ENCODE assay signal across 17 cellular contexts in the genomic region with DNA sequence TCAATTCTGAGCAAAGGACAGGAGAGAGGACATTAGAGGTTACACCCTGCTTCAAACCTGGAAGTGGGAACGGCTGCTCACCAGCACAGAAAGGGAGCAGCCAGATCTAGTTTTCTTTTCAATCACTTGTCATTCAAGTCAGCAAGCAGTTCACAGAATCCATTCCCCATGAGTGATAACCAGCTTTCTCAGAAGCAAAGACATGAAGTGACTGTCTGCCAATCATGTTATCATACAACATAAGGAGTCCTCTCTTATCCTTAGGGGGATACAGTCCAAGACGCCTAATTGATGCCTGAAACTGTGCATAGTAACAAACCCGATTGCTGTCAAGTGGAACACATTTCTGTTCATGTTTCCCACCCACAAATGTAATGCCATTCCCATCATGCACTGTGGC. TPM values are rescaled to one million over a fixed set of nuclear protein-coding genes. Genes with fewer than 3 reads are reported as not detected.
DNase-seq lines count a peak whose midpoint lies in the region; ATAC-seq, FAIRE-seq and TF ChIP-seq lines count a peak whose summit lies in the region.
"Had no signal": no experiment of that assay in that cellular context is flagged by ENCODE, and none has a peak within 500 bp of the region (broad histone marks: within the 10 kb centered on the region; RNA-seq: fewer than 3 reads in every experiment).

No MANE protein-coding gene starts in this region.

- H2AFZ ChIP-seq in SK-N-SH (ENCODE audit: low read depth), result no peak overlapping the region

- H4K20me1 ChIP-seq in SK-N-SH (ENCODE audit: insufficient read depth), result no peaks in the 10 kb centered on the region

- no peaks in the 10 kb centered on the region for H3K9me2 ChIP-seq in SK-N-SH

- no peak for DNase-seq in CD4-positive, alpha-beta T cell
- DNase-seq in GM18507 (ENCODE audit: extremely low spot score, insufficient read length, low read depth), result no peak
- peak in 1 of 2 donors; percentile 24 for DNase-seq in activated naive CD4-positive, alpha-beta T cell treated with anti-CD3 and anti-CD28 coated beads, Interleukin-2, amount 50 U/mL, for 72 hours (ENCODE audit: low spot score in 2 of 2)
- DNase-seq in WTC11 (ENCODE audit: low spot score), result no peak
- DNase-seq in SK-N-SH, result no peak
- DNase-seq in effector CD4-positive, alpha-beta T cell, result no peak
- no peak for DNase-seq in NAMALWA (ENCODE audit: low spot score)
- DNase-seq: anterior cingulate cortex, dermis blood vessel endothelial cell, KG1, left ventricle myocardium superior, NCI-H1694 treated with DMSO at 0.1 percent for 48 hours, NCI-H526, right cardiac atrium had no signal

- intact Hi-C loops in CD4-positive, alpha-beta T cell (cut with DNase I, micrococcal nuclease), result no loop called here

- peaks cover 99% of the 10 kb centered on the region for H3K36me3 Mint-ChIP-seq in CD4-positive, alpha-beta T cell (ENCODE audit: low read depth)
- H3K36me3 Mint-ChIP-seq in activated naive CD4-positive, alpha-beta T cell treated with anti-CD3 and anti-CD28 coated beads, Interleukin-2, amount 50 U/mL, for 72 hours, result peaks cover 17 to 26% of the 10 kb centered on the region in 2 donors
- no peaks in the 10 kb centered on the region for H3K36me3 Mint-ChIP-seq in WTC11

- H3K79me2 ChIP-seq in SK-N-SH (ENCODE audit: insufficient read depth), result no peaks in the 10 kb centered on the region

- no peaks in the 10 kb centered on the region for H3K27me3 Mint-ChIP-seq in CD4-positive, alpha-beta T cell
- no peaks in the 10 kb centered on the region for H3K27me3 Mint-ChIP-seq in WTC11 (ENCODE audit: low read depth)
- H3K27me3 Mint-ChIP-seq: stimulated activated memory B cell treated with anti-CD40 and anti-IgM and Interleukin-4, amounts not matched to agents 10 μg/mL and 1 μg/mL and 100 μg/mL, for 72 hours had no signal

- POLR2A ChIA-PET in CD4-positive, alpha-beta T cell (lab: Charles Lee), result no interaction called here
- POLR2A ChIA-PET in WTC11 (lab: Charles Lee), result no interaction called here
- POLR2A ChIA-PET in SK-N-SH (lab: Yijun Ruan, JAX), result no interaction called here

- no peak overlapping the region for H3K4me2 ChIP-seq in SK-N-SH

- H3K4me3 ChIP-seq in SK-N-SH (ENCODE audit: low read depth in 2 of 2, low read length in 1 of 2), result no peak overlapping the region

- TF ChIP-seq CTCF in CD4-positive, alpha-beta T cell (IDR thresholded peaks at IDR 0.05), result no peak
- TF ChIP-seq CTCF in WTC11 (IDR thresholded peaks at IDR 0.05) (no peak), SK-N-SH (IDR thresholded peaks at IDR 0.05) (no peak)

- no peaks in the 10 kb centered on the region for H3K27me3 ChIP-seq in CD4-positive, alpha-beta T cell (ENCODE audit: control insufficient read depth, insufficient read depth, low read length)
- no peaks in the 10 kb centered on the region for H3K27me3 ChIP-seq in SK-N-SH (ENCODE audit: insufficient read depth)

- no peak for ATAC-seq in CD4-positive, alpha-beta T cell (ENCODE audit: poor library complexity)
- ATAC-seq in HG03025 (IDR thresholded peaks at IDR 0.05; ENCODE audit: low FRiP score, unreplicated experiment), result peak; percentile 50
- ATAC-seq in activated naive CD4-positive, alpha-beta T cell treated with anti-CD3 and anti-CD28 coated beads, Interleukin-2, amount 50 U/mL, for 72 hours, result peak; percentile 56 to 89
- no peak for ATAC-seq in WTC11
- ATAC-seq: left ventricle myocardium superior; right cardiac atrium; stimulated activated memory B cell treated with anti-CD40 and anti-IgM and Interleukin-4, amounts not matched to agents 10 μg/mL and 1 μg/mL and 100 μg/mL, for 72 hours had no signal

- H3K4me1 Mint-ChIP-seq in CD4-positive, alpha-beta T cell (ENCODE audit: low read depth), result peaks cover 11% of the 10 kb centered on the region
- H3K4me1 Mint-ChIP-seq in WTC11, result no peaks in the 10 kb centered on the region
- H3K4me1 Mint-ChIP-seq: stimulated activated memory B cell treated with anti-CD40 and anti-IgM and Interleukin-4, amounts not matched to agents 10 μg/mL and 1 μg/mL and 100 μg/mL, for 72 hours had no signal

- H3K27ac ChIP-seq in CD4-positive, alpha-beta T cell (ENCODE audit: low read depth, low read length), result no peak overlapping the region
- no peak overlapping the region for H3K27ac ChIP-seq in SK-N-SH (ENCODE audit: low read depth in 2 of 2, low read length in 1 of 2)

- TF ChIP-seq EP300 in SK-N-SH (IDR thresholded peaks at IDR 0.05; ENCODE audit: borderline replicate concordance in 1 of 2, low read depth in 1 of 2, low read length in 1 of 2), result no peak

- TF ChIP-seq RAD21 in SK-N-SH (IDR thresholded peaks at IDR 0.05; ENCODE audit: low read length), result no peak

- WGBS in SK-N-SH (ENCODE audit: low lambda C conversion rate), result 88% methylated on average over 3 of the region's 3 CpGs

- H3K4me1 ChIP-seq in SK-N-SH (ENCODE audit: control insufficient read depth in 1 of 2, insufficient read depth in 2 of 2, low read depth in 1 of 2, low read length in 1 of 2), result peaks cover 0 to 5% of the 10 kb centered on the region in 2 experiments; a peak in 1 of 4 replicates

- CTCF ChIA-PET in CD4-positive, alpha-beta T cell (lab: Charles Lee), result interaction anchor here (1.4 kb wide), 1 partner anchor 182 kb away, joined by 6 read pairs; no protein-coding TSS in a partner anchor
- CTCF ChIA-PET in WTC11 (lab: Charles Lee), result no interaction called here
- CTCF ChIA-PET in SK-N-SH (lab: Yijun Ruan, JAX), result no interaction called here

- no peaks in the 10 kb centered on the region for H3K9me3 Mint-ChIP-seq in CD4-positive, alpha-beta T cell
- H3K9me3 Mint-ChIP-seq in activated naive CD4-positive, alpha-beta T cell treated with anti-CD3 and anti-CD28 coated beads, Interleukin-2, amount 50 U/mL, for 72 hours, result no peaks in the 10 kb centered on the region
- H3K9me3 Mint-ChIP-seq in WTC11, result no peaks in the 10 kb centered on the region
- H3K9me3 Mint-ChIP-seq: stimulated activated memory B cell treated with anti-CD40 and anti-IgM and Interleukin-4, amounts not matched to agents 10 μg/mL and 1 μg/mL and 100 μg/mL, for 72 hours had no signal

- H3K9ac ChIP-seq in SK-N-SH, result no peak overlapping the region

- peak; percentile 58 for FAIRE-seq in GM18507 (lab: Jason Lieb, UNC)

- no peaks in the 10 kb centered on the region for H3K36me3 ChIP-seq in SK-N-SH (replicated peaks in 1 of 2; ENCODE audit: control insufficient read depth in 1 of 2, insufficient read depth in 2 of 2, low read length in 1 of 2)

- no peaks in the 10 kb centered on the region for H3F3A ChIP-seq in SK-N-SH (replicated peaks; ENCODE audit: insufficient read depth)

- H3K9me3 ChIP-seq in CD4-positive, alpha-beta T cell (ENCODE audit: control insufficient read depth, low read length), result no peaks in the 10 kb centered on the region
- H3K9me3 ChIP-seq in SK-N-SH, result no peaks in the 10 kb centered on the region

- no peak overlapping the region for H3K4me3 Mint-ChIP-seq in CD4-positive, alpha-beta T cell
- H3K4me3 Mint-ChIP-seq in WTC11, result no peak overlapping the region
- H3K4me3 Mint-ChIP-seq: stimulated activated memory B cell treated with anti-CD40 and anti-IgM and Interleukin-4, amounts not matched to agents 10 μg/mL and 1 μg/mL and 100 μg/mL, for 72 hours had no signal

- peak overlapping the region; percentile 75 for H3K27ac Mint-ChIP-seq in CD4-positive, alpha-beta T cell
- peak overlapping the region; percentile 76 to 95 for H3K27ac Mint-ChIP-seq in activated naive CD4-positive, alpha-beta T cell treated with anti-CD3 and anti-CD28 coated beads, Interleukin-2, amount 50 U/mL, for 72 hours
- no peak overlapping the region; the same call in 1 of the 2 replicates for H3K27ac Mint-ChIP-seq in WTC11
- H3K27ac Mint-ChIP-seq: stimulated activated memory B cell treated with anti-CD40 and anti-IgM and Interleukin-4, amounts not matched to agents 10 μg/mL and 1 μg/mL and 100 μg/mL, for 72 hours had no signal

TF ChIP-seq in SK-N-SH, 30 proteins besides CTCF, POLR2A, EP300 and RAD21:
- TF ChIP-seq FOSL2 (IDR thresholded peaks at IDR 0.05; ENCODE audit: borderline replicate concordance, low read depth) (no peak), NRF1 (IDR thresholded peaks at IDR 0.05; ENCODE audit: low read depth, low read length) (no peak)
- TF ChIP-seq, protein P1, sequence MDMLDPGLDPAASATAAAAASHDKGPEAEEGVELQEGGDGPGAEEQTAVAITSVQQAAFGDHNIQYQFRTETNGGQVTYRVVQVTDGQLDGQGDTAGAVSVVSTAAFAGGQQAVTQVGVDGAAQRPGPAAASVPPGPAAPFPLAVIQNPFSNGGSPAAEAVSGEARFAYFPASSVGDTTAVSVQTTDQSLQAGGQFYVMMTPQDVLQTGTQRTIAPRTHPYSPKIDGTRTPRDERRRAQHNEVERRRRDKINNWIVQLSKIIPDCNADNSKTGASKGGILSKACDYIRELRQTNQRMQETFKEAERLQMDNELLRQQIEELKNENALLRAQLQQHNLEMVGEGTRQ (IDR thresholded peaks at IDR 0.05; ENCODE audit: borderline replicate concordance, low read depth, low read length), result no peak
TF ChIP-seq in SK-N-SH: peak in this region for 0.

RNA-seq across cellular contexts. Expression of a gene that starts 54.7 kb away (rescaled TPM):
- total RNA-seq in CD4-positive, alpha-beta T cell, result 10 to 100 TPM; 20.1 to 20.4 TPM
- 10 to 100 TPM; 23.8 to 40.3 TPM for total RNA-seq in activated naive CD4-positive, alpha-beta T cell treated with anti-CD3 and anti-CD28 coated beads, Interleukin-2, amount 50 U/mL, for 72 hours
- total RNA-seq in WTC11 (2021), result 38.1 to 46.6 TPM (median 38.5 TPM) in 3 replicates
- 5.7 and 7.8 TPM in 2 replicates for polyA plus RNA-seq in SK-N-SH (2012; rRNA removed)
- polyA plus RNA-seq in SK-N-SH (2012; cell fraction: cytosol; rRNA removed), result 11.6 and 13.5 TPM in 2 replicates
- polyA plus RNA-seq in SK-N-SH (2012; cell fraction: nucleus; rRNA removed), result 0.76 and 2.2 TPM in 2 replicates

RNA-seq across cellular contexts. Expression of a gene that starts 56.0 kb away (rescaled TPM):
- 10 to 100 TPM; 66.6 to 69.7 TPM for total RNA-seq in CD4-positive, alpha-beta T cell
- 100 to 1,000 TPM in 1 of 2 donors, 10 to 100 TPM in 1; 61.2 to 102 TPM for total RNA-seq in activated naive CD4-positive, alpha-beta T cell treated with anti-CD3 and anti-CD28 coated beads, Interleukin-2, amount 50 U/mL, for 72 hours
- 2.7 to 2.8 TPM (median 2.7 TPM) in 3 replicates for total RNA-seq in WTC11 (2021)
- 0.03 and 0.10 TPM in 2 replicates for polyA plus RNA-seq in SK-N-SH (2012; rRNA removed)
- 0.06 and 0.09 TPM in 2 replicates for polyA plus RNA-seq in SK-N-SH (2012; cell fraction: cytosol; rRNA removed)
- 0.13 and 0.15 TPM in 2 replicates for polyA plus RNA-seq in SK-N-SH (2012; cell fraction: nucleus; rRNA removed)
- total RNA-seq: fibroblast of lung had no signal

Comparison
In these comparisons a context has a peak if more than half of its experiments do, and no peak if none do; other contexts are left out.
1. ATAC-seq: peak in HG03025 (single experiment) and activated naive CD4-positive, alpha-beta T cell treated with anti-CD3 and anti-CD28 coated beads, Interleukin-2, amount 50 U/mL, for 72 hours (2 of 2); none in CD4-positive, alpha-beta T cell (single experiment) and WTC11 (single experiment).
2. RNA of a gene that starts 56.0 kb away (total RNA-seq): 61.2 to 102 TPM in activated naive CD4-positive, alpha-beta T cell treated with anti-CD3 and anti-CD28 coated beads, Interleukin-2, amount 50 U/mL, for 72 hours and 66.6 to 69.7 TPM in CD4-positive, alpha-beta T cell; 2.7 to 2.8 TPM in WTC11; every median in the first group is over 10 times any median in the second.